Comparison of ENCODE assay signal across 9 cellular contexts in genomic region chr17:29710891-29711418, GRCh38.
DNase-seq lines count a peak whose midpoint lies in the region; ATAC-seq and TF ChIP-seq lines count a peak whose summit lies in the region.
"Had no signal": no experiment of that assay in that cellular context is flagged by ENCODE, and none has a peak within 500 bp of the region (broad histone marks: within the 10 kb centered on the region; RNA-seq: fewer than 3 reads in every experiment).

No MANE protein-coding gene starts in this region.

- H3K9me3 ChIP-seq in T-helper 17 cell (ENCODE audit: control insufficient read depth, low read length, poor library complexity, severe bottlenecking), result no peaks in the 10 kb centered on the region
- H3K9me3 ChIP-seq in thyroid gland, result no peaks in the 10 kb centered on the region

- peak overlapping the region; percentile 70 to 77 (median 75) for H3K27ac ChIP-seq in thyroid gland

- peak overlapping the region; percentile 10 for H3K27ac Mint-ChIP-seq in activated CD8-positive, alpha-beta T cell treated with anti-CD3 and anti-CD28 coated beads for 36 hours
- H3K27ac Mint-ChIP-seq in activated CD8-positive, alpha-beta T cell treated with anti-CD3 and anti-CD28 coated beads, Interleukin-2, amount 10 ng/mL, durations not matched to agents 7 days and 5 days, result no peak overlapping the region
- peak overlapping the region; percentile 60 for H3K27ac Mint-ChIP-seq in T-helper 17 cell

- CTCF ChIA-PET in activated CD8-positive, alpha-beta T cell treated with anti-CD3 and anti-CD28 coated beads for 36 hours (lab: Charles Lee), result interaction anchor here (1.4 to 2.8 kb wide), 2 partner anchors 13 to 88 kb away, joined by 3 to 17 read pairs; partner anchors contain the start of gene CORO6
- CTCF ChIA-PET in activated CD8-positive, alpha-beta T cell treated with anti-CD3 and anti-CD28 coated beads, Interleukin-2, amount 10 ng/mL, durations not matched to agents 7 days and 5 days (lab: Charles Lee), result interaction anchor here (1.3 to 2.8 kb wide), 3 partner anchors 12 to 93 kb away, joined by 4 to 12 read pairs (median 6); no protein-coding TSS in a partner anchor

- peaks cover 40 to 70% of the 10 kb centered on the region in 2 donors for H3K4me1 ChIP-seq in thyroid gland

- POLR2A ChIA-PET in activated CD8-positive, alpha-beta T cell treated with anti-CD3 and anti-CD28 coated beads for 36 hours (lab: Charles Lee), result interaction anchor here (4.7 kb wide), 1 partner anchor 13 kb away, joined by 20 read pairs; no protein-coding TSS in a partner anchor
- POLR2A ChIA-PET in activated CD8-positive, alpha-beta T cell treated with anti-CD3 and anti-CD28 coated beads, Interleukin-2, amount 10 ng/mL, durations not matched to agents 7 days and 5 days (lab: Charles Lee), result interaction anchor here (1.8 kb wide), 1 partner anchor 12 kb away, joined by 7 read pairs; no protein-coding TSS in a partner anchor

- no peak overlapping the region for H3K4me3 Mint-ChIP-seq in activated CD8-positive, alpha-beta T cell treated with anti-CD3 and anti-CD28 coated beads for 36 hours
- H3K4me3 Mint-ChIP-seq in activated CD8-positive, alpha-beta T cell treated with anti-CD3 and anti-CD28 coated beads, Interleukin-2, amount 10 ng/mL, durations not matched to agents 7 days and 5 days, result no peak overlapping the region
- no peak overlapping the region for H3K4me3 Mint-ChIP-seq in T-helper 17 cell

- intact Hi-C loops in activated CD8-positive, alpha-beta T cell treated with anti-CD3 and anti-CD28 coated beads for 36 hours (cut with micrococcal nuclease), result no loop called here
- intact Hi-C loops in thyroid gland (cut with DNase I), result no loop called here

- no peak overlapping the region for H3K4me3 ChIP-seq in thyroid gland (replicated peaks in 1 of 3)

- no peak for ATAC-seq in activated CD8-positive, alpha-beta T cell treated with anti-CD3 and anti-CD28 coated beads for 36 hours
- ATAC-seq in activated CD8-positive, alpha-beta T cell treated with anti-CD3 and anti-CD28 coated beads, Interleukin-2, amount 10 ng/mL, durations not matched to agents 7 days and 5 days, result no peak
- ATAC-seq in T-helper 17 cell (no peak), GM21717 (IDR thresholded peaks at IDR 0.05; ENCODE audit: unreplicated experiment) (no peak)

- H3K36me3 Mint-ChIP-seq in activated CD8-positive, alpha-beta T cell treated with anti-CD3 and anti-CD28 coated beads for 36 hours (ENCODE audit: low read depth), result peaks cover 23% of the 10 kb centered on the region
- H3K36me3 Mint-ChIP-seq in activated CD8-positive, alpha-beta T cell treated with anti-CD3 and anti-CD28 coated beads, Interleukin-2, amount 10 ng/mL, durations not matched to agents 7 days and 5 days (ENCODE audit: low read depth), result peaks cover 41% of the 10 kb centered on the region
- peaks cover 3% of the 10 kb centered on the region for H3K36me3 Mint-ChIP-seq in T-helper 17 cell (ENCODE audit: low read depth)

- peaks cover 63% of the 10 kb centered on the region for H3K4me1 Mint-ChIP-seq in activated CD8-positive, alpha-beta T cell treated with anti-CD3 and anti-CD28 coated beads for 36 hours (ENCODE audit: low read depth)
- H3K4me1 Mint-ChIP-seq in activated CD8-positive, alpha-beta T cell treated with anti-CD3 and anti-CD28 coated beads, Interleukin-2, amount 10 ng/mL, durations not matched to agents 7 days and 5 days (ENCODE audit: low read depth), result peaks cover 48% of the 10 kb centered on the region
- H3K4me1 Mint-ChIP-seq in T-helper 17 cell, result peaks cover 36% of the 10 kb centered on the region

- no peaks in the 10 kb centered on the region for H3K36me3 ChIP-seq in thyroid gland

- no peak for TF ChIP-seq POLR2A in thyroid gland (IDR thresholded peaks at IDR 0.05)

- no peaks in the 10 kb centered on the region for H3K27me3 ChIP-seq in thyroid gland

- WGBS in thyroid gland, 2 donors, result 91 to 97% methylated on average over 5 of the region's 5 CpGs

- H3K27me3 Mint-ChIP-seq in activated CD8-positive, alpha-beta T cell treated with anti-CD3 and anti-CD28 coated beads for 36 hours, result no peaks in the 10 kb centered on the region
- no peaks in the 10 kb centered on the region for H3K27me3 Mint-ChIP-seq in activated CD8-positive, alpha-beta T cell treated with anti-CD3 and anti-CD28 coated beads, Interleukin-2, amount 10 ng/mL, durations not matched to agents 7 days and 5 days (ENCODE audit: low read depth)
- no peaks in the 10 kb centered on the region for H3K27me3 Mint-ChIP-seq in T-helper 17 cell

- H3K9me3 Mint-ChIP-seq in activated CD8-positive, alpha-beta T cell treated with anti-CD3 and anti-CD28 coated beads for 36 hours, result no peaks in the 10 kb centered on the region
- no peaks in the 10 kb centered on the region for H3K9me3 Mint-ChIP-seq in activated CD8-positive, alpha-beta T cell treated with anti-CD3 and anti-CD28 coated beads, Interleukin-2, amount 10 ng/mL, durations not matched to agents 7 days and 5 days (ENCODE audit: insufficient read depth)

- DNase-seq in activated CD8-positive, alpha-beta T cell treated with anti-CD3 and anti-CD28 coated beads for 36 hours, result no peak
- no peak for DNase-seq in activated CD8-positive, alpha-beta T cell treated with anti-CD3 and anti-CD28 coated beads, Interleukin-2, amount 10 ng/mL, durations not matched to agents 7 days and 5 days
- DNase-seq in T-helper 17 cell, result no peak
- DNase-seq in iPS-NIHi7 (ENCODE audit: extremely low spot score), result peak; percentile 21
- no peak for DNase-seq in thyroid gland
- DNase-seq in putamen (ENCODE audit: low spot score), result no peak
- no peak for DNase-seq in DMS 273 (lab: John Stamatoyannopoulos, UW; ENCODE audit: unreplicated experiment)
- DNase-seq: amniotic stem cell had no signal

- no peak for TF ChIP-seq CTCF in activated CD8-positive, alpha-beta T cell treated with anti-CD3 and anti-CD28 coated beads for 36 hours (IDR thresholded peaks at IDR 0.05)
- TF ChIP-seq CTCF in thyroid gland (IDR thresholded peaks at IDR 0.05), result no peak
